ENCODE assay signal across 14 cellular contexts in genomic region chr2:24313744-24314632, GRCh38. TPM values are rescaled to one million over a fixed set of nuclear protein-coding genes. Genes with fewer than 3 reads are reported as not detected.
A peak's percentile ranks its signal among the peaks of the same experiment; 100 is the strongest.
DNase-seq lines count a peak whose midpoint lies in the region; ATAC-seq and TF ChIP-seq lines count a peak whose summit lies in the region.
"Had no signal": no experiment of that assay in that cellular context is flagged by ENCODE, and none has a peak within 500 bp of the region (broad histone marks: within the 10 kb centered on the region; RNA-seq: fewer than 3 reads in every experiment).

No MANE protein-coding gene starts in this region.

- DNase-seq in activated CD4-positive, CD25-positive, alpha-beta regulatory T cell (lab: John Stamatoyannopoulos, UW) = no peak
- peak; percentile 41 for DNase-seq in HFFc6
- DNase-seq in astrocyte of the spinal cord (ENCODE audit: low read depth, low spot score) = peak; percentile 22
- DNase-seq in osteoblast (ENCODE audit: insufficient read length, low spot score, missing footprints) = peak; percentile 38
- DNase-seq in cerebellar nuclear complex (lab: John Stamatoyannopoulos, UW) = no peak
- DNase-seq: activated naive CD4-positive, alpha-beta T cell treated with Interleukin-2 at 50 U/mL for 16 hours; DND-41; effector CD4-positive, alpha-beta T cell had no signal

- no peaks in the 10 kb centered on the region for H3K9me3 Mint-ChIP-seq in HFFc6

- peak; percentile 39 to 46 for ATAC-seq in activated CD4-positive, CD25-positive, alpha-beta regulatory T cell treated with anti-CD3 and anti-CD28 coated beads, Interleukin-2, amount 50 U/mL, for 24 hours
- ATAC-seq in GM21526 (IDR thresholded peaks at IDR 0.05; ENCODE audit: low FRiP score, unreplicated experiment) = no peak
- no peak for ATAC-seq in HG03457 (IDR thresholded peaks at IDR 0.05; ENCODE audit: unreplicated experiment)
- ATAC-seq: HCT116 had no signal

- no peaks in the 10 kb centered on the region; the same call in 1 of the 2 replicates for H3K27me3 Mint-ChIP-seq in HFFc6 (ENCODE audit: insufficient read depth)

- H3K79me2 ChIP-seq in osteoblast (ENCODE audit: insufficient read depth, low read length) = peaks cover 5% of the 10 kb centered on the region

- peak overlapping the region; percentile 23 for H3K4me3 Mint-ChIP-seq in HFFc6

- no peaks in the 10 kb centered on the region for H3K9me3 ChIP-seq in osteoblast (ENCODE audit: low read depth, low read length)

- peaks cover 14% of the 10 kb centered on the region for H4K20me1 ChIP-seq in osteoblast (ENCODE audit: insufficient read depth, low read length)

- H3K27ac ChIP-seq in osteoblast (ENCODE audit: low read depth, low read length) = no peak overlapping the region
- H3K27ac ChIP-seq: 22Rv1, VCaP had no signal

- peak overlapping the region; percentile 32 for H3K4me2 ChIP-seq in osteoblast (ENCODE audit: insufficient read depth, low read length)

- H3K4me1 Mint-ChIP-seq in HFFc6 (ENCODE audit: low read depth) = peaks cover 53% of the 10 kb centered on the region

- peaks cover 7% of the 10 kb centered on the region for H3K4me1 ChIP-seq in osteoblast (ENCODE audit: insufficient read depth, low read length)

- H3K4me3 ChIP-seq in astrocyte of the spinal cord (ENCODE audit: low read depth, low read length) (no peak overlapping the region), osteoblast (ENCODE audit: insufficient read depth, low read length) (no peak overlapping the region)

- no peaks in the 10 kb centered on the region for H3K27me3 ChIP-seq in osteoblast (ENCODE audit: insufficient read depth, low read length)

- in situ Hi-C loops in astrocyte of the spinal cord (cut with HindIII; ENCODE audit: low sequenced_read_pairs) = no loop called here

- peaks cover 11% of the 10 kb centered on the region for H3K36me3 Mint-ChIP-seq in HFFc6 (ENCODE audit: low read depth)

- TF ChIP-seq CTCF in HFFc6 (IDR thresholded peaks at IDR 0.05) (no peak), astrocyte of the spinal cord (IDR thresholded peaks at IDR 0.05; ENCODE audit: low read depth, low read length) (no peak), osteoblast (IDR thresholded peaks at IDR 0.05; ENCODE audit: extremely low read depth, low read depth, low read length) (no peak)

- H3K36me3 ChIP-seq in osteoblast (ENCODE audit: insufficient read depth, low read length) = peaks cover 11% of the 10 kb centered on the region

- peak overlapping the region; percentile 62 for H3K27ac Mint-ChIP-seq in HFFc6

- H2AFZ ChIP-seq in osteoblast (ENCODE audit: low read length) = no peak overlapping the region

RNA-seq across cellular contexts. Expression of gene ITSN2, which starts 46.3 kb away (rescaled TPM):
- total RNA-seq in HFFc6 (2021; fragmentation: NEBNext Ultra II Directional; extraction: Animal tissue kit (Norgen Biotek cat#: 25700)) = 10 to 100 TPM; 26.2 to 32.3 (median 29.5) TPM
- total RNA-seq in osteoblast = 32.7 and 33.7 TPM in 2 replicates

Comparison
In these comparisons a context has a peak if more than half of its experiments do, and no peak if none do; other contexts are left out.
1. ATAC-seq: peak in activated CD4-positive, CD25-positive, alpha-beta regulatory T cell treated with anti-CD3 and anti-CD28 coated beads, Interleukin-2, amount 50 U/mL, for 24 hours (2 of 2); none in GM21526 (single experiment) and HG03457 (single experiment).
2. DNase-seq: peak in HFFc6 (single experiment), astrocyte of the spinal cord (single experiment) and osteoblast (single experiment); none in activated CD4-positive, CD25-positive, alpha-beta regulatory T cell (0 of 4) and cerebellar nuclear complex (0 of 2).